In the genomic region with DNA sequence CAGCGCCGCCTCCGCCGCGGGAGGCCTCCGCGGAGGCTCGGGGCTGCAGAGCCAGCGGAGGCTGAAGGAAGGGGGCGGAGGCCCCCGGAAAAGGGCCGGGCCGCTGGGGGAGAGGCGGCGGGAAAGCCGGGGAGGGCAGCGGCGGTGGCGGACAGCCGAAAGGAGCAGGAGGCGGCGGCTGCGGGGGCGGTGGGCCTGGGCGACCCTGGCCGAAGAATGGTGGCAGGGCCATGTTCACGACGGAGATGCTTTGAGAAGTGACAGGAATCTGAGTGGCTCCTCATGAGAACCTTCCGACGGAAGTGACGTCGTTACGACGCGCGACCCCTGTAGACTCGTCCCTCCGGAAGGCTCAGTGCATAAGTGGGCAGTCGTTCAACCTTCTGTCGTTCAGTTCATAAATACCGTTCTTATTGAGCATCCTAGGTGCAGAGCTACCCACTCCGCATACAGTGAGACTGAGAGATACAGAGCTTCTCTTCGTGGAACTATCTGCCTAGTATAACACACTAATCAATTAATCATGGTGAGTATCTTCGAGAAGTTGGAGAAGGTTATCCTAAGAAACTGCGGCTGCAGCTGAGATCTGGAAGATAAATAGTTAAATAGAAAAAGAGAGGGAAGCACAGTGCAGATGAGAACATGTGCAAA, we compare ENCODE assay signal across 8 cellular contexts. TPM values are rescaled to one million over a fixed set of nuclear protein-coding genes. Genes with fewer than 3 reads are reported as not detected.
DNase-seq lines count a peak whose midpoint lies in the region; ATAC-seq and TF ChIP-seq lines count a peak whose summit lies in the region.

A gene with protein sequence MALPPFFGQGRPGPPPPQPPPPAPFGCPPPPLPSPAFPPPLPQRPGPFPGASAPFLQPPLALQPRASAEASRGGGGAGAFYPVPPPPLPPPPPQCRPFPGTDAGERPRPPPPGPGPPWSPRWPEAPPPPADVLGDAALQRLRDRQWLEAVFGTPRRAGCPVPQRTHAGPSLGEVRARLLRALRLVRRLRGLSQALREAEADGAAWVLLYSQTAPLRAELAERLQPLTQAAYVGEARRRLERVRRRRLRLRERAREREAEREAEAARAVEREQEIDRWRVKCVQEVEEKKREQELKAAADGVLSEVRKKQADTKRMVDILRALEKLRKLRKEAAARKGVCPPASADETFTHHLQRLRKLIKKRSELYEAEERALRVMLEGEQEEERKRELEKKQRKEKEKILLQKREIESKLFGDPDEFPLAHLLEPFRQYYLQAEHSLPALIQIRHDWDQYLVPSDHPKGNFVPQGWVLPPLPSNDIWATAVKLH (minus strand): TSS at position 259 of the 651 bp plus-strand sequence. CDS start 27 bp downstream, at position 232.

- peak within 1 kb of the TSS; percentile 94 for H3K23ac ChIP-seq in IMR-90 (ENCODE audit: low read depth, low read length)

- ATAC-seq in GM21515 (IDR thresholded peaks at IDR 0.05; ENCODE audit: unreplicated experiment) (peak; percentile 80), IMR-90 (ENCODE audit: low read depth) (peak; percentile 87)

- CTCF ChIA-PET in IMR-90 (lab: Yijun Ruan, JAX) = no interaction called here

- peak within 1 kb of the TSS; percentile 94 for H2AK9ac ChIP-seq in IMR-90 (replicated peaks; ENCODE audit: low read depth, low read length, poor library complexity)

- H2AK5ac ChIP-seq in IMR-90 (ENCODE audit: low read depth, low read length) = peak within 1 kb of the TSS; percentile 59

- intact Hi-C loops in IMR-90 (cut with micrococcal nuclease) = no loop called here

- in situ Hi-C loops in IMR-90 (cut with MboI; ENCODE audit: low sequenced_read_pairs) = no loop called here

- peak within 1 kb of the TSS; percentile 94 for H2BK5ac ChIP-seq in IMR-90 (ENCODE audit: low read depth, low read length, poor library complexity, severe bottlenecking)

- peaks cover 10% of the 10 kb centered on the region for H3K36me3 ChIP-seq in IMR-90 (ENCODE audit: control insufficient read depth, insufficient read depth, low read length)

- no peak for TF ChIP-seq CTCF in IMR-90 (conservative IDR thresholded peaks at IDR 0.05; ENCODE audit: low read depth, low read length)
- no peak for TF ChIP-seq CTCF in epithelial cell of proximal tubule (conservative IDR thresholded peaks at IDR 0.05; ENCODE audit: low read depth, low read length)

- H2BK15ac ChIP-seq in IMR-90 (ENCODE audit: low read depth, low read length) = peak within 1 kb of the TSS; percentile 13; the same call in 1 of the 3 replicates

- WGBS in IMR-90 (ENCODE audit: extremely low coverage in 2 of 2, insufficient read length in 1 of 2), 2 experiments = 0% methylated on average over 31 of the region's 45 CpGs; no CpG with 5 or more reads in 1 of the 2 experiments

- TF ChIP-seq RAD21 in IMR-90 (IDR thresholded peaks at IDR 0.05; ENCODE audit: low read length) = no peak

- H3K9me1 ChIP-seq in IMR-90 (ENCODE audit: insufficient read depth, low read length) = no peaks in the 10 kb centered on the region; the same call in 1 of the 2 replicates

- peak within 1 kb of the TSS; percentile 96 for H3K9ac ChIP-seq in IMR-90 (ENCODE audit: low read depth, low read length)

- H4K20me1 ChIP-seq in IMR-90 (ENCODE audit: insufficient read depth, low read length) = peaks cover 20% of the 10 kb centered on the region; the same call in 1 of the 2 replicates

- H3K4me1 ChIP-seq in IMR-90 (ENCODE audit: control insufficient read depth, insufficient read depth, low read length) = peaks cover 3% of the 10 kb centered on the region

- H3K27me3 ChIP-seq in IMR-90 (ENCODE audit: control insufficient read depth, insufficient read depth, low read length) = no peaks in the 10 kb centered on the region

- dilution Hi-C loops in IMR-90 (cut with HindIII; ENCODE audit: low sequenced_read_pairs, unreplicated experiment) = no loop called here

- H3K79me1 ChIP-seq in IMR-90 (ENCODE audit: low read depth in 1 of 2, low read length in 2 of 2) = peaks cover 10 to 37% of the 10 kb centered on the region in 2 experiments

- peak; percentile 71; the same call in 1 of the 2 replicates for TF ChIP-seq POLR2A in IMR-90 (IDR thresholded peaks at IDR 0.05; ENCODE audit: low read depth, low read length)

- H2BK20ac ChIP-seq in IMR-90 (ENCODE audit: low read depth, low read length) = no peak within 1 kb of the TSS

- POLR2A ChIA-PET in IMR-90 (lab: Charles Lee; ENCODE audit: unreplicated experiment) = no interaction called here

- peak within 1 kb of the TSS; percentile 96 for H3K4ac ChIP-seq in IMR-90 (ENCODE audit: low read depth, low read length)

- H4K91ac ChIP-seq in IMR-90 (ENCODE audit: insufficient read depth, low read depth, low read length) = peak within 1 kb of the TSS; percentile 93

- peak within 1 kb of the TSS; percentile 100 for H4K5ac ChIP-seq in IMR-90 (ENCODE audit: low read depth, low read length)

- peak within 1 kb of the TSS; percentile 90 for H3K56ac ChIP-seq in IMR-90 (ENCODE audit: extremely low read depth, insufficient read depth, low read length)

- H3K4me2 ChIP-seq in IMR-90 (ENCODE audit: low read depth, low read length) = peak within 1 kb of the TSS; percentile 99

- no peak within 1 kb of the TSS for H2BK120ac ChIP-seq in IMR-90 (ENCODE audit: low read depth, low read length)

- BruUV-seq in IMR-90 (replicated peaks; lab: Mats Ljungman, UMichigan) = no TSS peak

- H3K14ac ChIP-seq in IMR-90 (replicated peaks; ENCODE audit: low read depth, low read length) = peak within 1 kb of the TSS; percentile 100

- H3K18ac ChIP-seq in IMR-90 (ENCODE audit: low read depth, low read length) = peak within 1 kb of the TSS; percentile 87; the same call in 1 of the 2 replicates

- H2AFZ ChIP-seq in IMR-90 (replicated peaks; ENCODE audit: low read length, poor library complexity) = peak within 1 kb of the TSS; percentile 92

- DNase-seq in D341Med (ENCODE audit: low spot score) = peak; percentile 92
- DNase-seq in IMR-90 = peak; percentile 92
- peak; percentile 95 for DNase-seq in OCI-M1 (lab: John Stamatoyannopoulos, UW)
- DNase-seq in activated T-cell treated with anti-CD3 and anti-CD28 coated beads for 4 hours = peak; percentile 72
- peak; percentile 56 for DNase-seq in epithelial cell of proximal tubule (ENCODE audit: low read depth)
- DNase-seq in mucosa of gallbladder (ENCODE audit: low spot score) = peak; percentile 89
- peak; percentile 53 to 75 for DNase-seq in stimulated activated CD8-positive, alpha-beta memory T cell treated with anti-CD3 and anti-CD28 coated beads, Interleukin-4, amount 100 ng/mL, for 4 hours (ENCODE audit: low read depth in 2 of 2, low spot score in 1 of 2)

- H4K8ac ChIP-seq in IMR-90 (ENCODE audit: low read depth in 2 of 2, low read length in 2 of 2) = peak within 1 kb of the TSS; percentile 85 to 99

- H3K4me3 ChIP-seq in IMR-90 (ENCODE audit: insufficient read depth, low read depth, low read length) (peak within 1 kb of the TSS; percentile 62), epithelial cell of proximal tubule (ENCODE audit: low read depth, low read length) (peak within 1 kb of the TSS; percentile 78)

- H3K27ac ChIP-seq in IMR-90 (ENCODE audit: insufficient read depth, low read length) = peak within 1 kb of the TSS; percentile 61

- H3K9me3 ChIP-seq in IMR-90 (ENCODE audit: control insufficient read depth, insufficient read depth, low read length) = peaks cover 2% of the 10 kb centered on the region; the same call in 1 of the 2 replicates

TF ChIP-seq in IMR-90, 13 proteins besides CTCF, POLR2A, EP300 and RAD21:
- TF ChIP-seq FOS (IDR thresholded peaks at IDR 0.05; ENCODE audit: low read depth, low read length) (no peak), MXI1 (IDR thresholded peaks at IDR 0.05; ENCODE audit: borderline replicate concordance, low read depth, low read length) (peak; percentile 73; the same call in 1 of the 2 replicates)

RNA-seq across cellular contexts. Expression of the gene that starts here (rescaled TPM):
- 4.7 and 8.1 TPM in 2 replicates for total RNA-seq in IMR-90 (2012; rRNA removed)
- 8.1 and 12.3 TPM in 2 replicates for polyA plus RNA-seq in IMR-90 (2012; rRNA removed)
- polyA plus RNA-seq in IMR-90 (2012; cell fraction: cytosol; rRNA removed) = 6.1 and 8.4 TPM in 2 replicates
- polyA plus RNA-seq in IMR-90 (2012; cell fraction: nucleus; rRNA removed; ENCODE audit: low replicate concordance) = 6.5 and 13.2 TPM in 2 replicates
- total RNA-seq in epithelial cell of proximal tubule = 24.6 and 26.3 TPM in 2 replicates
- total RNA-seq in mucosa of gallbladder = 22.0 TPM

Comparison
In these comparisons a context has a peak if more than half of its experiments do, and no peak if none do; other contexts are left out.
1. Peak in every context shown above with its lines: DNase-seq, ATAC-seq, H3K4me3 ChIP-seq and H3K27ac ChIP-seq.